Comparison of ENCODE assay signal across 1 cellular context in the genomic region with DNA sequence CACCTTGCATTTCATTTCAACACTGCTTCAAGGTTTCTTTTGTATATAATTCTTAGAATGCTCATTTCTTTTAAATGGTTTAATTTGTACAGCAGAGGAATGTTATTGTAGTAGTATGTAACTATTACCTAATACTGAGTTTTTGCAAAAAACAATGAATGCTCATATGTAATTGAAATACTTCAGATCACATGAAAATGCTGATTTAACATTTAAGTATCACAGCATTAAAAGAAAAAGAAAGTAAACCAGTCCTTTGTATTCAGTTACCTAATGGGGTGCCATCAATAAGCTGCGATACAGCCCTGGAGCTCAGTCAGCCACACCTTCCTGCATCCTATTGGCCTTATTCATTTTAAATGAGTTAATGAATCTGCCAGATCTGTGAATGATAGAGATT.
A peak's percentile ranks its signal among the peaks of the same experiment; 100 is the strongest.
TF ChIP-seq lines count a peak whose summit lies in the region.

No MANE protein-coding gene starts in this region.

TF ChIP-seq in K562, 482 proteins besides CTCF, POLR2A, EP300 and RAD21:
- TF ChIP-seq, protein P1, sequence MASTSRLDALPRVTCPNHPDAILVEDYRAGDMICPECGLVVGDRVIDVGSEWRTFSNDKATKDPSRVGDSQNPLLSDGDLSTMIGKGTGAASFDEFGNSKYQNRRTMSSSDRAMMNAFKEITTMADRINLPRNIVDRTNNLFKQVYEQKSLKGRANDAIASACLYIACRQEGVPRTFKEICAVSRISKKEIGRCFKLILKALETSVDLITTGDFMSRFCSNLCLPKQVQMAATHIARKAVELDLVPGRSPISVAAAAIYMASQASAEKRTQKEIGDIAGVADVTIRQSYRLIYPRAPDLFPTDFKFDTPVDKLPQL (IDR thresholded peaks at IDR 0.05; ENCODE audit: extremely low read depth, insufficient read length) = no peak
- TF ChIP-seq C11orf30 (IDR thresholded peaks at IDR 0.05; ENCODE audit: low read depth) (peak; percentile 40; the same call in 1 of the 2 replicates), ZNF316 (IDR thresholded peaks at IDR 0.05) (peak; percentile 69)
- TF ChIP-seq, protein P2, sequence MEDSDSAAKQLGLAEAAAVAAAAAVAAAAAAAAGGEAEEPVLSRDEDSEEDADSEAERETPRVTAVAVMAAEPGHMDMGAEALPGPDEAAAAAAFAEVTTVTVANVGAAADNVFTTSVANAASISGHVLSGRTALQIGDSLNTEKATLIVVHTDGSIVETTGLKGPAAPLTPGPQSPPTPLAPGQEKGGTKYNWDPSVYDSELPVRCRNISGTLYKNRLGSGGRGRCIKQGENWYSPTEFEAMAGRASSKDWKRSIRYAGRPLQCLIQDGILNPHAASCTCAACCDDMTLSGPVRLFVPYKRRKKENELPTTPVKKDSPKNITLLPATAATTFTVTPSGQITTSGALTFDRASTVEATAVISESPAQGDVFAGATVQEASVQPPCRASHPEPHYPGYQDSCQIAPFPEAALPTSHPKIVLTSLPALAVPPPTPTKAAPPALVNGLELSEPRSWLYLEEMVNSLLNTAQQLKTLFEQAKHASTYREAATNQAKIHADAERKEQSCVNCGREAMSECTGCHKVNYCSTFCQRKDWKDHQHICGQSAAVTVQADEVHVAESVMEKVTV (CRISPR knock-in tag; IDR thresholded peaks at IDR 0.05) = no peak
TF ChIP-seq in K562: peak in this region for 2.
